In the genomic region with DNA sequence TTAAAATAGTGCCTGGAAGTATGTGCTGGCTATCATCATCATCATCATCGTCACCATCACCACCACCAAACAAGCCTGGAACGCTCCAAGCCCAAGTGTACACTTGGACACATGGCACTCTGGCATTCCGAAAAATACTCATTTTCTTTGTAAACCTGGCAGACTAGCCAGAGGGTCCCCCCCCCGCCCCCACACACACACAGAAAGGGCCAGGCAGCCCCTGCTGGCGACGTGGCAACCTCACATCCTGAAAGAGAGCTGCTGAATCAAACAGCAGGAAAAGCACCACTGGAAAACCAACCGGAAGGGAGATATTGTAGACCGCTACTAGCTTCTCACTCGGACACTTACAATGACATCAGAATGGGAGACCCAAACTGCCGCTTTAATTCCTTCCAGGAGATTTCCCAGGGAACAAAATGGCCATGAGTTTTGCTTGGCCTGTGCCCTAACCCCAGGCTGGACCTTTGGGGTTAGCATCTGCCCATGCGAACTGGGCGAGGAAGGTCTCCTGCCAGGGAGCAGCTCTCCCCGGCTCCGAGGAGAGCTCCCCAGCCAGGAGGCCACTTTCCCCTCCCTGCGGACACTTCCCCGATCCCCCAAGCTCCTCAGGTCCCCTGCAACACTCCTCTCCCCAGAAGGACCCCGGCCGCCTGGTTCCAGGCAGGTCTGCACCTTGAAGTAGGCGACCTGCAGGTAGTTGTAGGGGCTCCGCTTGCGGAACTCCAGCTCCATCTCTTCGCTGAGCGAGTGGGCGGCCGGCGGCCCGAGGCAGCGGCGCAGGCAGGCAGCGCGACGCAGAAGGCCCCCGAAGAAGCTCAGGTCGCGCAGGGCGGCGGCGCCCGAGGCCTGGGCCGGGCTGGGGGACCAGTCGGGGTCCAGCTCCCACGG, we compare ENCODE assay signal across 8 cellular contexts. TPM values are rescaled to one million over a fixed set of nuclear protein-coding genes. Genes with fewer than 3 reads are reported as not detected.
DNase-seq lines count a peak whose midpoint lies in the region; ATAC-seq and TF ChIP-seq lines count a peak whose summit lies in the region.

No MANE protein-coding gene starts in this region.

- no peak overlapping the region for H3K27ac Mint-ChIP-seq in activated naive CD8-positive, alpha-beta T cell treated with anti-CD3 and anti-CD28 coated beads, Interleukin-2, amount 50 U/mL, for 24 hours

- H3K27ac ChIP-seq in PC-9: no peak overlapping the region

- TF ChIP-seq CTCF in PC-9 (conservative IDR thresholded peaks at IDR 0.05): peak; percentile 60

- peaks cover 32% of the 10 kb centered on the region for H3K4me1 Mint-ChIP-seq in activated naive CD8-positive, alpha-beta T cell treated with anti-CD3 and anti-CD28 coated beads, Interleukin-2, amount 50 U/mL, for 24 hours

- TSS peak; percentile 70 for BruUV-seq in PC-9 (replicated peaks; lab: Mats Ljungman, UMichigan)

- peak overlapping the region; percentile 86 for H3K4me3 ChIP-seq in PC-9

- H3K36me3 Mint-ChIP-seq in activated naive CD8-positive, alpha-beta T cell treated with anti-CD3 and anti-CD28 coated beads, Interleukin-2, amount 50 U/mL, for 24 hours (ENCODE audit: low read depth): peaks cover 19% of the 10 kb centered on the region

- no peaks in the 10 kb centered on the region for H3K27me3 Mint-ChIP-seq in activated naive CD8-positive, alpha-beta T cell treated with anti-CD3 and anti-CD28 coated beads, Interleukin-2, amount 50 U/mL, for 24 hours

- peak overlapping the region; percentile 98 for H3K4me2 ChIP-seq in PC-9

- intact Hi-C loops in PC-9 (cut with micrococcal nuclease; ENCODE audit: unreplicated experiment): loop anchor here (2.0 to 10.0 kb wide), 5 partner anchors 51 to 1331 kb away; partner anchors contain the start of genes ERMAP, GUCA2A and SVBP

- peak; percentile 75 for DNase-seq in DMS53 (lab: John Stamatoyannopoulos, UW)
- peak; percentile 64 for DNase-seq in HT-29 (ENCODE audit: low spot score)
- DNase-seq in PC-9: peak in 1 of 2 experiments; percentile 23
- DNase-seq in activated naive CD8-positive, alpha-beta T cell treated with anti-CD3 and anti-CD28 coated beads, Interleukin-2, amount 50 U/mL, for 24 hours: peak; percentile 62
- DNase-seq in hepatic stellate cell (ENCODE audit: low spot score): peak; percentile 61
- peak; percentile 78 for DNase-seq in renal cortical epithelial cell (ENCODE audit: low read depth)

- H3K36me3 ChIP-seq in PC-9 (ENCODE audit: low read depth): no peaks in the 10 kb centered on the region

- no peaks in the 10 kb centered on the region for H3F3A ChIP-seq in PC-9 (ENCODE audit: insufficient read depth, low read depth)

- H3K27me3 ChIP-seq in PC-9 (ENCODE audit: insufficient read depth, low read depth): no peaks in the 10 kb centered on the region

- peaks cover 24% of the 10 kb centered on the region for H3K4me1 ChIP-seq in PC-9 (replicated peaks; ENCODE audit: insufficient read depth)

- no peaks in the 10 kb centered on the region for H3K9me3 Mint-ChIP-seq in activated naive CD8-positive, alpha-beta T cell treated with anti-CD3 and anti-CD28 coated beads, Interleukin-2, amount 50 U/mL, for 24 hours

- no peak overlapping the region for H3K4me3 Mint-ChIP-seq in activated naive CD8-positive, alpha-beta T cell treated with anti-CD3 and anti-CD28 coated beads, Interleukin-2, amount 50 U/mL, for 24 hours

- H3K9me2 ChIP-seq in PC-9 (ENCODE audit: insufficient read depth): no peaks in the 10 kb centered on the region

- H4K20me1 ChIP-seq in PC-9 (ENCODE audit: insufficient read depth): no peaks in the 10 kb centered on the region

- peak; percentile 26 for ATAC-seq in GM21390 (IDR thresholded peaks at IDR 0.05; ENCODE audit: unreplicated experiment)
- peak; percentile 16 for ATAC-seq in activated naive CD8-positive, alpha-beta T cell treated with anti-CD3 and anti-CD28 coated beads, Interleukin-2, amount 50 U/mL, for 24 hours
- no peak for ATAC-seq in GM18520 (IDR thresholded peaks at IDR 0.05; ENCODE audit: unreplicated experiment)

- peak overlapping the region; percentile 97 for H2AFZ ChIP-seq in PC-9

- POLR2A ChIA-PET in PC-9 (lab: Charles Lee; ENCODE audit: unreplicated experiment): interaction anchor here (0.6 to 1.6 kb wide), 6 partner anchors 57 to 825 kb away, joined by 3 to 5 read pairs (median 4); partner anchors contain the start of gene YBX1

- CTCF ChIA-PET in PC-9 (lab: Charles Lee): interaction anchor here (0.6 to 2.0 kb wide), 8 partner anchors 10 to 1289 kb away, joined by 3 to 12 read pairs (median 8); partner anchors contain the start of gene ZNF691

- peaks cover 30% of the 10 kb centered on the region for H3K79me2 ChIP-seq in PC-9 (ENCODE audit: low read depth)

- H3K9me3 ChIP-seq in PC-9 (ENCODE audit: insufficient read depth, low read depth): no peaks in the 10 kb centered on the region

RNA-seq across cellular contexts. Expression of gene P3H1, which starts 0.8 kb away (rescaled TPM):
- total RNA-seq in HT-29 (2014; rRNA removed; shearing (Covaris generic)): 19.1 TPM in 2 replicates
- total RNA-seq in PC-9 (2021): 22.8 and 45.5 TPM in 2 replicates
- 38.9 and 69.6 TPM in 2 replicates for total RNA-seq in renal cortical epithelial cell

RNA-seq across cellular contexts. Expression of gene C1orf50, which starts 1.0 kb away (rescaled TPM):
- 2.0 and 3.1 TPM in 2 replicates for total RNA-seq in HT-29 (2014; rRNA removed; shearing (Covaris generic))
- total RNA-seq in PC-9 (2021) (5.6 and 8.3 TPM in 2 replicates), renal cortical epithelial cell (6.6 and 8.2 TPM in 2 replicates)

RNA-seq across cellular contexts. Expression of gene TMEM269, which starts 18.7 kb away (rescaled TPM):
- total RNA-seq in HT-29 (2014; rRNA removed; shearing (Covaris generic)): 0.03 TPM in 1 of 2 replicates, not detected in the other
- total RNA-seq in PC-9 (2021) (0.28 and 1.0 TPM in 2 replicates), renal cortical epithelial cell (not detected in 2 replicates)

RNA-seq across cellular contexts. Expression of gene CLDN19, which starts 26.0 kb away (rescaled TPM):
- total RNA-seq in HT-29 (2014; rRNA removed; shearing (Covaris generic)): not detected in 2 replicates
- not detected in 2 replicates for total RNA-seq in PC-9 (2021)
- total RNA-seq in renal cortical epithelial cell: 5.7 TPM in 1 of 2 replicates, not detected in the other

RNA-seq across cellular contexts. Expression of gene ERMAP, which starts 50.8 kb away (rescaled TPM):
- 4.9 and 5.4 TPM in 2 replicates for total RNA-seq in HT-29 (2014; rRNA removed; shearing (Covaris generic))
- 20.8 and 31.2 TPM in 2 replicates for total RNA-seq in PC-9 (2021)
- total RNA-seq in renal cortical epithelial cell: 8.2 and 17.9 TPM in 2 replicates
